8 cellular contexts compared by ENCODE assay signal in genomic region chr6:89610149-89610642, GRCh38. TPM values are rescaled to one million over a fixed set of nuclear protein-coding genes. Genes with fewer than 3 reads are reported as not detected.
DNase-seq lines count a peak whose midpoint lies in the region; ATAC-seq and TF ChIP-seq lines count a peak whose summit lies in the region.

No MANE protein-coding gene starts in this region.

- H3K36me3 ChIP-seq in SK-N-SH (replicated peaks in 1 of 2; ENCODE audit: control insufficient read depth in 1 of 2, insufficient read depth in 2 of 2, low read length in 1 of 2): no peaks in the 10 kb centered on the region

- POLR2A ChIA-PET in AG04450 (lab: Yijun Ruan, JAX) (no interaction called here), SK-N-SH (lab: Yijun Ruan, JAX) (no interaction called here)

- CTCF ChIA-PET in AG04450 (lab: Charles Lee): interaction anchor here (0.6 to 3.5 kb wide), 10 partner anchors 10 to 627 kb away, joined by 3 to 12 read pairs (median 4); partner anchors contain the start of genes ANKRD6 and LYRM2
- CTCF ChIA-PET in SK-N-SH (lab: Yijun Ruan, JAX): interaction anchor here (1.0 to 1.8 kb wide), 4 partner anchors 14 to 238 kb away, joined by 3 to 4 read pairs (median 4); no protein-coding TSS in a partner anchor

- no peaks in the 10 kb centered on the region for H3F3A ChIP-seq in SK-N-SH (replicated peaks; ENCODE audit: insufficient read depth)

- no peaks in the 10 kb centered on the region for H3K79me2 ChIP-seq in SK-N-SH (ENCODE audit: insufficient read depth)

- intact Hi-C loops in head of caudate nucleus (cut with DNase I): no loop called here

- no peaks in the 10 kb centered on the region for H3K9me2 ChIP-seq in SK-N-SH

- H3K9me3 ChIP-seq in AG04450 (ENCODE audit: control insufficient read depth, insufficient read depth, low read length) (no peaks in the 10 kb centered on the region), SK-N-SH (no peaks in the 10 kb centered on the region)

- WGBS in SK-N-SH (ENCODE audit: low lambda C conversion rate): 80% methylated on average over 11 of the region's 11 CpGs

- no peak for TF ChIP-seq EP300 in SK-N-SH (IDR thresholded peaks at IDR 0.05; ENCODE audit: borderline replicate concordance in 1 of 2, low read depth in 1 of 2, low read length in 1 of 2)

- H3K4me1 ChIP-seq in SK-N-SH (ENCODE audit: control insufficient read depth in 1 of 2, insufficient read depth in 2 of 2, low read depth in 1 of 2, low read length in 1 of 2): no peaks in the 10 kb centered on the region

- TF ChIP-seq RAD21 in SK-N-SH (IDR thresholded peaks at IDR 0.05; ENCODE audit: low read length): peak; percentile 36

- H3K4me3 ChIP-seq in AG04450 (ENCODE audit: low read depth, low read length): no peak overlapping the region
- no peak overlapping the region; a peak in 1 of 4 replicates for H3K4me3 ChIP-seq in SK-N-SH (ENCODE audit: low read depth in 2 of 2, low read length in 1 of 2)
- no peak overlapping the region for H3K4me3 ChIP-seq in retinal pigment epithelial cell (ENCODE audit: low read length)

- ATAC-seq in GM18517 (IDR thresholded peaks at IDR 0.05; ENCODE audit: unreplicated experiment) (peak; percentile 72), HG03442 (IDR thresholded peaks at IDR 0.05; ENCODE audit: unreplicated experiment) (no peak)

- no peaks in the 10 kb centered on the region for H3K27me3 ChIP-seq in AG04450 (ENCODE audit: control insufficient read depth, insufficient read depth, low read length)
- no peaks in the 10 kb centered on the region for H3K27me3 ChIP-seq in SK-N-SH (ENCODE audit: insufficient read depth)

- H3K4me2 ChIP-seq in SK-N-SH: no peak overlapping the region

- DNase-seq in AG04450 (ENCODE audit: low read depth, low spot score) (no peak), HuH-7 (ENCODE audit: low spot score) (peak; percentile 80), SK-N-SH (peak; percentile 46), head of caudate nucleus (peak in 41 of 42 donors; percentile 18 to 85 (median 60)), retinal pigment epithelial cell (ENCODE audit: low read depth) (no peak)
- DNase-seq in activated naive CD4-positive, alpha-beta T cell (lab: John Stamatoyannopoulos, UW): peak; percentile 19 to 66 (median 58)

- TF ChIP-seq CTCF in AG04450 (IDR thresholded peaks at IDR 0.05; ENCODE audit: low read depth, low read length) (peak; percentile 77), SK-N-SH (IDR thresholded peaks at IDR 0.05) (peak; percentile 60), retinal pigment epithelial cell (conservative IDR thresholded peaks at IDR 0.05; ENCODE audit: low read depth, low read length) (peak; percentile 89)

- H2AFZ ChIP-seq in SK-N-SH (ENCODE audit: low read depth): no peak overlapping the region

- H3K9ac ChIP-seq in SK-N-SH: no peak overlapping the region

- H3K27ac ChIP-seq in AG04450 (ENCODE audit: low read depth, low read length): no peak overlapping the region
- no peak overlapping the region for H3K27ac ChIP-seq in SK-N-SH (ENCODE audit: low read depth in 2 of 2, low read length in 1 of 2)

- H4K20me1 ChIP-seq in SK-N-SH (ENCODE audit: insufficient read depth): no peaks in the 10 kb centered on the region

TF ChIP-seq in SK-N-SH, 30 proteins besides CTCF, POLR2A, EP300 and RAD21:
- TF ChIP-seq IRF3 (IDR thresholded peaks at IDR 0.05; ENCODE audit: low read depth, low read length) (no peak), SMC3 (IDR thresholded peaks at IDR 0.05; ENCODE audit: low read depth, low read length) (peak; percentile 44), EZH2phosphoT487 (IDR thresholded peaks at IDR 0.05; ENCODE audit: borderline replicate concordance, low read depth) (no peak)
TF ChIP-seq in SK-N-SH: peak in this region for 1.

RNA-seq across cellular contexts. Expression of gene LYRM2, which starts 28.4 kb away (rescaled TPM):
- polyA plus RNA-seq in AG04450 (2011; rRNA removed) (32.8 and 58.5 TPM in 2 replicates), SK-N-SH (2012; rRNA removed) (14.5 and 23.5 TPM in 2 replicates)
- polyA minus RNA-seq in AG04450 (2011; rRNA and poly(A)+ RNA removed): 6.8 and 13.4 TPM in 2 replicates
- polyA plus RNA-seq in SK-N-SH (2012; cell fraction: cytosol; rRNA removed): 30.9 and 44.9 TPM in 2 replicates
- polyA plus RNA-seq in SK-N-SH (2012; cell fraction: nucleus; rRNA removed): 3.1 and 7.8 TPM in 2 replicates

Comparison
In these comparisons a context has a peak if more than half of its experiments do, and no peak if none do; other contexts are left out.
1. DNase-seq: peak in HuH-7 (single experiment), SK-N-SH (single experiment), activated naive CD4-positive, alpha-beta T cell (4 of 4) and head of caudate nucleus (41 of 42); none in AG04450 (single experiment) and retinal pigment epithelial cell (single experiment).
2. Peak in every context shown above with its lines, with median percentiles within 50 percentile points of each other: CTCF ChIP-seq.